Comparison of ENCODE assay signal across 19 cellular contexts in genomic region chr4:88817740-88818139, GRCh38.
DNase-seq lines count a peak whose midpoint lies in the region; ATAC-seq, FAIRE-seq and TF ChIP-seq lines count a peak whose summit lies in the region.
"Had no signal": no experiment of that assay in that cellular context is flagged by ENCODE, and none has a peak within 500 bp of the region (broad histone marks: within the 10 kb centered on the region; RNA-seq: fewer than 3 reads in every experiment).

No MANE protein-coding gene starts in this region.

- H3K4me2 ChIP-seq in HepG2 (ENCODE audit: low read depth, low read length): peak overlapping the region; percentile 29
- H3K4me2 ChIP-seq: PC-9 had no signal

- H3K27ac ChIP-seq in HepG2 (ENCODE audit: extremely low read length, insufficient read depth, low read length): no peak overlapping the region
- no peak overlapping the region for H3K27ac ChIP-seq in right lobe of liver
- H3K27ac ChIP-seq: GM23248, PC-9, SJCRH30 had no signal

- H3K4me3 Mint-ChIP-seq in T-helper 17 cell: no peak overlapping the region

- intact Hi-C loops in HepG2 (cut with micrococcal nuclease; ENCODE audit: unreplicated experiment): loop anchor here (1.0 to 5.0 kb wide), 4 partner anchors 69 to 295 kb away; partner anchors contain the start of gene TIGD2
- intact Hi-C loops in right lobe of liver (cut with DNase I): loop anchor here in 1 of 2 donors (10.0 kb wide), 1 partner anchor 207 kb away; no protein-coding TSS in a partner anchor
- intact Hi-C loops in lower leg skin (cut with DNase I; ENCODE audit: low total_unique reads): loop anchor here (5.0 kb wide), 1 partner anchor 205 kb away; no protein-coding TSS in a partner anchor

- H3K36me3 ChIP-seq in HepG2 (replicated peaks in 1 of 2; ENCODE audit: control insufficient read depth in 1 of 2, insufficient read depth in 2 of 2, low read length in 2 of 2) (no peaks in the 10 kb centered on the region), right lobe of liver (no peaks in the 10 kb centered on the region)
- H3K36me3 ChIP-seq: SJCRH30 had no signal

- H3K79me2 ChIP-seq in HepG2 (ENCODE audit: insufficient read depth, low read length): peaks cover 94% of the 10 kb centered on the region

- H3K27me3 Mint-ChIP-seq in T-helper 17 cell: no peaks in the 10 kb centered on the region

- TF ChIP-seq POLR2A in HepG2 (IDR thresholded peaks at IDR 0.05; ENCODE audit: insufficient read depth in 1 of 2, low read depth in 2 of 2, low read length in 2 of 2) (no peak), right lobe of liver (IDR thresholded peaks at IDR 0.05) (no peak), lower leg skin (IDR thresholded peaks at IDR 0.05) (no peak)

- no peak overlapping the region for H2AFZ ChIP-seq in HepG2 (ENCODE audit: low read length)
- H2AFZ ChIP-seq: GM23248, PC-9 had no signal

- ATAC-seq in HepG2 (no peak), right lobe of liver (no peak), GM19468 (IDR thresholded peaks at IDR 0.05; ENCODE audit: extremely low read depth, unreplicated experiment) (peak; percentile 61), T-helper 17 cell (no peak), HG03469 (IDR thresholded peaks at IDR 0.05; ENCODE audit: unreplicated experiment) (no peak)
- no peak for ATAC-seq in activated CD4-positive, CD25-positive, alpha-beta regulatory T cell treated with anti-CD3 and anti-CD28 coated beads, Interleukin-2, amount 50 U/mL, for 24 hours

- TF ChIP-seq CTCF in HepG2 (CRISPR knock-in tag; IDR thresholded peaks at IDR 0.05): no peak
- no peak for TF ChIP-seq CTCF in right lobe of liver (IDR thresholded peaks at IDR 0.05)
- TF ChIP-seq CTCF in lower leg skin (IDR thresholded peaks at IDR 0.05): no peak

- in situ Hi-C loops in HepG2 (cut with HindIII; ENCODE audit: extremely low pct_ligation_motif_present, low pct_unique_long_range_greater_than_20kb): loop anchor here (5.0 to 25.0 kb wide), 2 partner anchors 205 to 280 kb away; no protein-coding TSS in a partner anchor

- peak overlapping the region; percentile 81 for H3K27ac Mint-ChIP-seq in T-helper 17 cell

- no peak for FAIRE-seq in HepG2 (lab: Jason Lieb, UNC)

- peaks cover 60% of the 10 kb centered on the region for H4K20me1 ChIP-seq in HepG2 (ENCODE audit: insufficient read depth, low read length)

- peaks cover 25% of the 10 kb centered on the region for H3K4me1 Mint-ChIP-seq in T-helper 17 cell

- H3K9me3 ChIP-seq in HepG2 (ENCODE audit: low read length) (no peaks in the 10 kb centered on the region), right lobe of liver (no peaks in the 10 kb centered on the region), T-helper 17 cell (ENCODE audit: control insufficient read depth, low read length, poor library complexity, severe bottlenecking) (no peaks in the 10 kb centered on the region)
- H3K9me3 ChIP-seq: BLaER1 treated with 17β-estradiol and CSF1 and Interleukin-3, amounts not matched to agents 10 nM and 100 nM; SJCRH30 had no signal

- no peak for TF ChIP-seq RAD21 in HepG2 (CRISPR knock-in tag; IDR thresholded peaks at IDR 0.05)

- BruUV-seq in HepG2 (replicated peaks; lab: Mats Ljungman, UMichigan): no TSS peak

- no peak overlapping the region for H3K4me3 ChIP-seq in HepG2 (replicated peaks in 1 of 3; ENCODE audit: insufficient read depth in 1 of 3, low read depth in 2 of 3, low read length in 3 of 3)
- H3K4me3 ChIP-seq in right lobe of liver: no peak overlapping the region
- no peak overlapping the region for H3K4me3 ChIP-seq in lower leg skin (ENCODE audit: low read depth, poor library complexity, severe bottlenecking)
- H3K4me3 ChIP-seq: GM23248, PC-9, SJCRH30 had no signal

- CTCF ChIA-PET in HepG2 (lab: Yijun Ruan, JAX; ENCODE audit: low intra/inter-chr PET ratio, low total read pairs): interaction anchor here (5.5 kb wide), 1 partner anchor 206 kb away, joined by 78 read pairs; no protein-coding TSS in a partner anchor

- H3K4me1 ChIP-seq in HepG2 (ENCODE audit: insufficient read depth, low read length) (peaks cover 79% of the 10 kb centered on the region), right lobe of liver (peaks cover 0 to 62% (median 6%) of the 10 kb centered on the region in 4 donors)

- POLR2A ChIA-PET in HepG2 (lab: Yijun Ruan, JAX): no interaction called here

- no peak overlapping the region for H3K9ac ChIP-seq in HepG2 (ENCODE audit: insufficient read depth, low read depth, low read length)
- H3K9ac ChIP-seq: GM23248 had no signal

- H3K27me3 ChIP-seq in HepG2 (ENCODE audit: control insufficient read depth in 1 of 2, insufficient read depth in 2 of 2, low read length in 2 of 2) (no peaks in the 10 kb centered on the region; a peak in 1 of 5 replicates), right lobe of liver (no peaks in the 10 kb centered on the region)
- H3K27me3 ChIP-seq: BLaER1 treated with 17β-estradiol and CSF1 and Interleukin-3, amounts not matched to agents 10 nM and 100 nM; SJCRH30 had no signal

- DNase-seq in HepG2 (ENCODE audit: low spot score): no peak
- no peak for DNase-seq in right lobe of liver
- no peak for DNase-seq in T-helper 17 cell
- DNase-seq in NCI-H1105 treated with DMSO at 0.1 percent for 48 hours (lab: John Stamatoyannopoulos, UW): no peak
- no peak for DNase-seq in lower leg skin (ENCODE audit: low spot score in 2 of 2)
- DNase-seq: DND-41, GDM1, GM23248, HCEC 1CT, KBM-7, NCI-H146, NCI-H2081, NCI-H774, PC-9, SJCRH30 had no signal

- no peaks in the 10 kb centered on the region for H3K36me3 Mint-ChIP-seq in T-helper 17 cell (ENCODE audit: low read depth)

- TF ChIP-seq EP300 in HepG2 (IDR thresholded peaks at IDR 0.05; ENCODE audit: low read depth in 2 of 2, low read length in 2 of 2): no peak
- TF ChIP-seq EP300 in HepG2 (CRISPR knock-in tag; IDR thresholded peaks at IDR 0.05; ENCODE audit: borderline replicate concordance): no peak

- WGBS in HepG2 (ENCODE audit: low lambda C conversion rate): 87% methylated on average over 2 of the region's 2 CpGs
- 43% methylated on average over 2 of the region's 2 CpGs for WGBS in right lobe of liver (ENCODE audit: insufficient coverage, low coverage, low lambda C conversion rate, missing lambda C conversion rate)
- WGBS in lower leg skin, 2 donors: 94 to 98% methylated on average over 2 of the region's 2 CpGs

TF ChIP-seq in HepG2, 621 proteins besides CTCF, POLR2A, EP300 and RAD21:
- no peak for TF ChIP-seq ZNF292 (CRISPR knock-in tag; IDR thresholded peaks at IDR 0.05; ENCODE audit: borderline replicate concordance, low read depth)
- no peak for TF ChIP-seq ZNF253 (CRISPR knock-in tag; IDR thresholded peaks at IDR 0.05; ENCODE audit: borderline replicate concordance)
- no peak for TF ChIP-seq PRPF4 (IDR thresholded peaks at IDR 0.05; ENCODE audit: low read depth, low read length, poor library complexity, severe bottlenecking)
- TF ChIP-seq HNRNPUL1 (IDR thresholded peaks at IDR 0.05; ENCODE audit: low read depth, low read length): no peak
- no peak for TF ChIP-seq ERF (CRISPR knock-in tag; IDR thresholded peaks at IDR 0.05)
- no peak for TF ChIP-seq KDM4B (CRISPR knock-in tag; IDR thresholded peaks at IDR 0.05)
- no peak for TF ChIP-seq THAP11 (CRISPR knock-in tag; IDR thresholded peaks at IDR 0.05)
- TF ChIP-seq PCBP2 (optimal IDR thresholded peaks at IDR 0.05; ENCODE audit: low read depth, low read length, poor library complexity, severe bottlenecking): no peak
- no peak for TF ChIP-seq ZNF207 (IDR thresholded peaks at IDR 0.05; ENCODE audit: borderline replicate concordance)
- no peak for TF ChIP-seq ZFYVE20 (CRISPR knock-in tag; IDR thresholded peaks at IDR 0.05; ENCODE audit: borderline replicate concordance, low read depth)
- no peak for TF ChIP-seq ZNF335 (CRISPR knock-in tag; IDR thresholded peaks at IDR 0.05)
- no peak for TF ChIP-seq RARG (CRISPR knock-in tag; IDR thresholded peaks at IDR 0.05; ENCODE audit: low read depth)
- TF ChIP-seq ZNF670 (CRISPR knock-in tag; IDR thresholded peaks at IDR 0.05; ENCODE audit: borderline replicate concordance): no peak
- TF ChIP-seq E2F1 (CRISPR knock-in tag; IDR thresholded peaks at IDR 0.05): no peak
- TF ChIP-seq ZNF629 (CRISPR knock-in tag; conservative IDR thresholded peaks at IDR 0.05): no peak
TF ChIP-seq in HepG2: peak in this region for 0.
